ENCODE assay signal across 1 cellular context in genomic region chr11:36027731-36028130, GRCh38.
TF ChIP-seq lines count a peak whose summit lies in the region.

No MANE protein-coding gene starts in this region.

TF ChIP-seq in GM23338, 12 proteins besides CTCF, POLR2A, EP300 and RAD21 (continued from another document):
- TF ChIP-seq ZNF114 (CRISPR knock-in tag; IDR thresholded peaks at IDR 0.05) = no peak
- TF ChIP-seq POLR2AphosphoS5 (IDR thresholded peaks at IDR 0.05; ENCODE audit: low read depth) = no peak
- no peak for TF ChIP-seq JUNB (IDR thresholded peaks at IDR 0.05; ENCODE audit: unreplicated experiment)
- TF ChIP-seq REST (IDR thresholded peaks at IDR 0.05; ENCODE audit: unreplicated experiment) = no peak
- no peak for TF ChIP-seq ZNF462 (CRISPR knock-in tag; IDR thresholded peaks at IDR 0.05)
- no peak for TF ChIP-seq CREB1 (CRISPR knock-in tag; IDR thresholded peaks at IDR 0.05; ENCODE audit: low read depth)
- no peak for TF ChIP-seq NANOG (IDR thresholded peaks at IDR 0.05; ENCODE audit: borderline replicate concordance)
- TF ChIP-seq EZH2 (IDR thresholded peaks at IDR 0.05; ENCODE audit: low read depth, unreplicated experiment) = no peak
- no peak for TF ChIP-seq ETS1 (IDR thresholded peaks at IDR 0.05)
- no peak for TF ChIP-seq EZH2phosphoT487 (IDR thresholded peaks at IDR 0.05; ENCODE audit: unreplicated experiment)
TF ChIP-seq in GM23338: peak in this region for 0.
